8 cellular contexts compared by ENCODE assay signal in the genomic region with DNA sequence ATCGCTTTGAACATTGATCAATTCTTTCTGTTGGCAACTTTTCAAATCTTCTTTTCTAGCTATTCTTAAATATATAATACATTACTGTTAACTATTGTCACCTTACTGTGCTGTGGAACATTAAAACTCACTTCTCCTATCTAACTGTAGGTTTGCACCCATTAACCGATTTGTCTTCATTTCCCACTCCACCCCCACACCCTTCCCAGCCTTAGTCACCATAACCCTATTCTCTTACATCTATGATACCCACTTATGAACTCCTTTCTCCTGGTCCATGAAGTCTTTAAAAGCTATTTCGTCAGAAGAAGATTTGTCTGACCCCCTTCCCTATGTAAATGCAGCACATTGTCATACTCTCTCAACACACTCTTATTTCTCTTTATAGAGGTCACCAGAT.
"Had no signal": no experiment of that assay in that cellular context is flagged by ENCODE, and none has a peak within 500 bp of the region (broad histone marks: within the 10 kb centered on the region; RNA-seq: fewer than 3 reads in every experiment).

No MANE protein-coding gene starts in this region.

- H3K4me3 ChIP-seq: GM12878 had no signal

- DNase-seq: GDM1, GF-D8 had no signal

- FAIRE-seq: G401.6, GM12878, GM12891, GM12892, GM18507, GM19239 had no signal

- ATAC-seq: GM12878 had no signal
